2 cellular contexts compared by ENCODE assay signal in the genomic region with DNA sequence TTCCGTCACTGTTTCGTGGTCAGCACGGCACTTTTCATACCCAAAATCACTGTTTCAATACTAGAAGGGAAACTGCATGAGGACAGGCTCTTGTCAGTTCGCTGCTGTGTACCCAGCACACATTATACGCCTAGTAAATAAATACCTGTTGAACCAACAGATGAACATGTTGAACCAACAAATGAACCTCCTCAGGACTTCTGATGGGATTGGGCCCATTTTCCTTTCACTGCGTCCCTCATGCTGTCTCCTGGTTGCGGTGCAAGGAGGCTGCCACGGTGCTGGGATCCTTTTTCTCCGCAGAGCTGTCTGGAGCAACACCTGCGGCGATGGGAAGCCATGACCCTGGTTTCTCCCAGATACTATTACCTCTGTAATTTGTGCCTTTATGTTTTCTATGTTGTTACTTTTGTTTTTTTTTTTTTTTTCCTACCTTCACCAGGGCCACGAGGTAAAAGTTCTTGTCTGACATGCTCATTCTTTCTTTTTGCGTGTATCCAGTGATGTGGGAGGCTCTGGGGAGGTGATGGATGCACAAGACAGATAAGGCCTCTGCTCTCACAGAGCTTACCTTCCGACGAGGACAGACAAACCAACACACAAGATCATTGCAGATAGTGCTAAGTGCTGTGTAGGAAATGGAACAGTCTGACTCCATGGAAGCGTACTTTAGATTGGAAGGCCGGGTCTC.
TF ChIP-seq lines count a peak whose summit lies in the region.

No MANE protein-coding gene starts in this region.

TF ChIP-seq in SK-N-SH, 30 proteins besides CTCF, POLR2A, EP300 and RAD21 (continued from another document):
- TF ChIP-seq, protein P1, sequence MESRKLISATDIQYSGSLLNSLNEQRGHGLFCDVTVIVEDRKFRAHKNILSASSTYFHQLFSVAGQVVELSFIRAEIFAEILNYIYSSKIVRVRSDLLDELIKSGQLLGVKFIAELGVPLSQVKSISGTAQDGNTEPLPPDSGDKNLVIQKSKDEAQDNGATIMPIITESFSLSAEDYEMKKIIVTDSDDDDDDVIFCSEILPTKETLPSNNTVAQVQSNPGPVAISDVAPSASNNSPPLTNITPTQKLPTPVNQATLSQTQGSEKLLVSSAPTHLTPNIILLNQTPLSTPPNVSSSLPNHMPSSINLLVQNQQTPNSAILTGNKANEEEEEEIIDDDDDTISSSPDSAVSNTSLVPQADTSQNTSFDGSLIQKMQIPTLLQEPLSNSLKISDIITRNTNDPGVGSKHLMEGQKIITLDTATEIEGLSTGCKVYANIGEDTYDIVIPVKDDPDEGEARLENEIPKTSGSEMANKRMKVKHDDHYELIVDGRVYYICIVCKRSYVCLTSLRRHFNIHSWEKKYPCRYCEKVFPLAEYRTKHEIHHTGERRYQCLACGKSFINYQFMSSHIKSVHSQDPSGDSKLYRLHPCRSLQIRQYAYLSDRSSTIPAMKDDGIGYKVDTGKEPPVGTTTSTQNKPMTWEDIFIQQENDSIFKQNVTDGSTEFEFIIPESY (IDR thresholded peaks at IDR 0.05; ENCODE audit: borderline replicate concordance, low read depth) = no peak
- TF ChIP-seq POLR2AphosphoS5 (IDR thresholded peaks at IDR 0.05; ENCODE audit: low read depth, low read length) (no peak), SIN3A (IDR thresholded peaks at IDR 0.05; ENCODE audit: borderline replicate concordance, low read depth, low read length) (no peak), MEF2A (IDR thresholded peaks at IDR 0.05; ENCODE audit: borderline replicate concordance, low read depth) (no peak), RFX5 (IDR thresholded peaks at IDR 0.05; ENCODE audit: low read length) (no peak), FOSL2 (IDR thresholded peaks at IDR 0.05; ENCODE audit: borderline replicate concordance, low read depth) (no peak)

TF ChIP-seq in SK-N-SH treated with all-trans-retinoic acid at 6 μM for 48 hours, 23 proteins besides CTCF, POLR2A, EP300 and RAD21 (continued from another document):
- TF ChIP-seq PATZ1 (CRISPR knock-in tag; IDR thresholded peaks at IDR 0.05; ENCODE audit: borderline replicate concordance) = no peak
- no peak for TF ChIP-seq TSHZ2 (CRISPR knock-in tag; IDR thresholded peaks at IDR 0.05)
- TF ChIP-seq CSDC2 (CRISPR knock-in tag; IDR thresholded peaks at IDR 0.05) = no peak
- TF ChIP-seq TOX (CRISPR knock-in tag; IDR thresholded peaks at IDR 0.05; ENCODE audit: borderline replicate concordance) = no peak
